24 cellular contexts compared by ENCODE assay signal in genomic region chr9:88738708-88739107, GRCh38.
DNase-seq lines count a peak whose midpoint lies in the region; ATAC-seq, FAIRE-seq and TF ChIP-seq lines count a peak whose summit lies in the region.
"Had no signal": no experiment of that assay in that cellular context is flagged by ENCODE, and none has a peak within 500 bp of the region (broad histone marks: within the 10 kb centered on the region; RNA-seq: fewer than 3 reads in every experiment).

No MANE protein-coding gene starts in this region.

- H2BK12ac ChIP-seq in mesenchymal stem cell (ENCODE audit: low read length in 2 of 2) = peak overlapping the region; percentile 2 to 90

- WGBS in mesenchymal stem cell = 100% methylated on average over 2 of the region's 3 CpGs

- H3K9ac ChIP-seq in mesenchymal stem cell (ENCODE audit: low read length) = no peak overlapping the region
- no peak overlapping the region for H3K9ac ChIP-seq in Karpas-422 (ENCODE audit: low read length)

- no peak overlapping the region for H2BK15ac ChIP-seq in mesenchymal stem cell (ENCODE audit: low read depth, poor library complexity, severe bottlenecking)

- H4K20me1 ChIP-seq in Karpas-422 (ENCODE audit: insufficient read depth, low read depth, low read length) = no peaks in the 10 kb centered on the region

- no peak overlapping the region for H2AK5ac ChIP-seq in mesenchymal stem cell (ENCODE audit: low read length, severe bottlenecking)

- H3K4me1 ChIP-seq in mesenchymal stem cell (ENCODE audit: control insufficient read depth, insufficient read depth, low read depth, low read length) (peaks cover 1% of the 10 kb centered on the region), foreskin keratinocyte (peaks cover 7% of the 10 kb centered on the region), Karpas-422 (ENCODE audit: low read length) (no peaks in the 10 kb centered on the region)
- H3K4me1 ChIP-seq: breast epithelium had no signal

- peak; percentile 93 for FAIRE-seq in endometrium (lab: Jason Lieb, UNC)
- FAIRE-seq: GM18507, HepG2 had no signal

- no peaks in the 10 kb centered on the region for H3K9me2 ChIP-seq in Karpas-422 (replicated peaks; ENCODE audit: insufficient read depth, low read length)

- no peak for TF ChIP-seq CTCF in AG10803 (conservative IDR thresholded peaks at IDR 0.05; ENCODE audit: low read length)
- no peak for TF ChIP-seq CTCF in foreskin keratinocyte (conservative IDR thresholded peaks at IDR 0.05)

- intact Hi-C loops in cardiac septum (cut with DNase I) = no loop called here

- H3K14ac ChIP-seq in mesenchymal stem cell (ENCODE audit: low read length in 2 of 2) = no peak overlapping the region

- DNase-seq in AG10803 (ENCODE audit: low read depth) = peak; percentile 95
- DNase-seq in HS-5 (ENCODE audit: low read depth) = peak; percentile 49
- peak; percentile 41 for DNase-seq in mesenchymal stem cell
- no peak for DNase-seq in NCI-H446 (lab: John Stamatoyannopoulos, UW)
- no peak for DNase-seq in cardiac septum (ENCODE audit: low spot score)
- no peak for DNase-seq in foreskin keratinocyte
- no peak for DNase-seq in Karpas-422
- DNase-seq: activated CD8-positive, alpha-beta memory T cell treated with anti-CD3 and anti-CD28 coated beads, Interleukin-2, amount 50 U/mL, for 48 hours; activated effector memory CD4-positive, alpha-beta T cell treated with Interleukin-2 at 50 U/mL for 16 hours; dermis blood vessel endothelial cell; glutamatergic neuron; NCI-H146; NCI-H82; nephron progenitor cell; OCI-M1; posterior cingulate gyrus; SHP77; T-helper 2 cell; WERI-Rb-1 had no signal

- no peak overlapping the region for H4K91ac ChIP-seq in mesenchymal stem cell (ENCODE audit: low read length)

- H3K4me2 ChIP-seq in mesenchymal stem cell (ENCODE audit: low read length, poor library complexity, severe bottlenecking) (no peak overlapping the region), Karpas-422 (ENCODE audit: low read depth, low read length, poor library complexity, severe bottlenecking) (no peak overlapping the region)

- H3K36me3 ChIP-seq in mesenchymal stem cell (ENCODE audit: control insufficient read depth in 1 of 2, insufficient read depth in 2 of 2, low read depth in 1 of 2, low read length in 2 of 2) (no peaks in the 10 kb centered on the region), Karpas-422 (ENCODE audit: insufficient read depth, low read length) (no peaks in the 10 kb centered on the region)
- H3K36me3 ChIP-seq: breast epithelium, WERI-Rb-1 had no signal

- no peak overlapping the region for H3K23ac ChIP-seq in mesenchymal stem cell (ENCODE audit: low read length in 2 of 2)

- H2AFZ ChIP-seq in mesenchymal stem cell (ENCODE audit: low read depth, low read length) = no peak overlapping the region
- H2AFZ ChIP-seq in Karpas-422 (ENCODE audit: low read length) = no peak overlapping the region

- peak overlapping the region in 1 of 2 experiments; percentile 23 for H3K18ac ChIP-seq in mesenchymal stem cell (ENCODE audit: low read depth in 1 of 2, low read length in 2 of 2)

- no peak for ATAC-seq in foreskin keratinocyte
- ATAC-seq: HepG2; stimulated activated memory B cell treated with anti-CD40 and anti-IgM and Interleukin-4, amounts not matched to agents 10 μg/mL and 1 μg/mL and 100 μg/mL, for 72 hours had no signal

- no peak overlapping the region for H2BK5ac ChIP-seq in mesenchymal stem cell (ENCODE audit: low read depth, low read length, poor library complexity, severe bottlenecking)

- H2BK120ac ChIP-seq in mesenchymal stem cell (ENCODE audit: low read depth, low read length) = no peak overlapping the region

- H4K8ac ChIP-seq in mesenchymal stem cell (ENCODE audit: low read length) = no peak overlapping the region

- H3K79me2 ChIP-seq in Karpas-422 (ENCODE audit: low read length) = no peaks in the 10 kb centered on the region

- no peak overlapping the region for H3K4ac ChIP-seq in mesenchymal stem cell (ENCODE audit: low read depth in 1 of 2, low read length in 2 of 2)

- H3K4me3 ChIP-seq in AG10803 (ENCODE audit: low read length) (no peak overlapping the region), mesenchymal stem cell (ENCODE audit: insufficient read depth in 1 of 2, low read depth in 1 of 2, low read length in 2 of 2) (no peak overlapping the region), Karpas-422 (ENCODE audit: low read length) (no peak overlapping the region)
- H3K4me3 ChIP-seq: breast epithelium had no signal

- H3K27ac ChIP-seq in mesenchymal stem cell (ENCODE audit: low read length, poor library complexity, severe bottlenecking) (no peak overlapping the region), foreskin keratinocyte (no peak overlapping the region), Karpas-422 (ENCODE audit: low read length) (no peak overlapping the region)
- H3K27ac ChIP-seq: WERI-Rb-1 had no signal

- H3K9me3 ChIP-seq in mesenchymal stem cell (ENCODE audit: control insufficient read depth, low read length) (no peaks in the 10 kb centered on the region), Karpas-422 (ENCODE audit: low read length) (no peaks in the 10 kb centered on the region)
- H3K9me3 ChIP-seq: breast epithelium had no signal

- H3K27me3 ChIP-seq in mesenchymal stem cell (ENCODE audit: control insufficient read depth in 1 of 2, insufficient read depth in 1 of 2, low read length in 2 of 2) = no peaks in the 10 kb centered on the region
- H3K27me3 ChIP-seq in foreskin keratinocyte = no peaks in the 10 kb centered on the region
- no peaks in the 10 kb centered on the region for H3K27me3 ChIP-seq in Karpas-422 (ENCODE audit: low read length)
- H3K27me3 ChIP-seq: breast epithelium had no signal

- H3K79me1 ChIP-seq in mesenchymal stem cell (replicated peaks; ENCODE audit: low read length, poor library complexity, severe bottlenecking) = no peaks in the 10 kb centered on the region

Comparison
In these comparisons a context has a peak if more than half of its experiments do, and no peak if none do; other contexts are left out.
1. DNase-seq: peak in AG10803 (single experiment), HS-5 (single experiment) and mesenchymal stem cell (single experiment); none in NCI-H446 (0 of 2), cardiac septum (single experiment), foreskin keratinocyte (0 of 2) and Karpas-422 (single experiment).